In the genomic region with DNA sequence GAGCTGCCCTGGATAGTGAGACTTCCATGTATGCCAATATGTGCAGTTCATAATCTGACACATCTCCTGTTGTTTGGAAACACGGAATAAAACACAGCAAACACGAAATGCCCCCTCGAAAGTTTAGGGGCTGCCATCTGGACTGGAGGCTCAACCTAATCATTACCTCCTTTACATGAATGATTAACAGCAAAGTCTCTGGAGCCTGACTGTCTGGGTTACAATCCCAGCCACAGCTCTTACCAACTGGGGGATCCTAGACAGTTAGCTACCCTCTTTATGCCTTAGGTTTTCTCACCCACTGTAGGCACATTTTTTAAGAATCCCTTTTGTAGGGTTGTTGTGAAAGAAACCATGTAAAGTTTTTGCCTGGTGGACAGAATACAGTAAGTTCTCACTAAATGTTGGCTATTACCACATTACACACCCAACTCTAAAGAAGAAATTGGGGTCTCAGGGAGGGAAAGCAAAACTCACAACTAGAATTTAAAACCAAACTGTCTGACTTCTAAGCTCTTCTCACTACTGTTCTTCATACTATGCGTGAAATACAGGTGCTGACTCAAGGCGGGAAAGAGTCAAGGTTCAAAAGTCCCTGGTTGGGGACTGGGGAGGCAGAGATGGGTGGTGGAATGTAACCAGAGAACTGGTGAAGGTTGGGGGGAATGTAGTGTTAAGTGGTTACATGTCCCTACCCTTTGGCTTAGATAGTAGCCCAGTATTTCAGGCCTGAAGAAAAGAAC, we compare ENCODE assay signal across 26 cellular contexts. TPM values are rescaled to one million over a fixed set of nuclear protein-coding genes. Genes with fewer than 3 reads are reported as not detected.
A peak's percentile ranks its signal among the peaks of the same experiment; 100 is the strongest.
DNase-seq lines count a peak whose midpoint lies in the region; ATAC-seq, FAIRE-seq and TF ChIP-seq lines count a peak whose summit lies in the region.
"Had no signal": no experiment of that assay in that cellular context is flagged by ENCODE, and none has a peak within 500 bp of the region (broad histone marks: within the 10 kb centered on the region; RNA-seq: fewer than 3 reads in every experiment).

No MANE protein-coding gene starts in this region.

- no peak overlapping the region for H3K27ac ChIP-seq in body of pancreas
- H3K27ac ChIP-seq: SK-N-MC had no signal

- DNase-seq in GM18507 (ENCODE audit: extremely low spot score, insufficient read length, low read depth) = no peak
- peak; percentile 58 for DNase-seq in kidney tubule cell (ENCODE audit: low spot score)
- DNase-seq in stimulated activated CD4-positive, alpha-beta T cell treated with anti-CD3 and anti-CD28 coated beads, Interleukin-4, amount 100 ng/mL, for 24 hours = no peak
- DNase-seq in body of pancreas = no peak
- DNase-seq in EL = no peak
- no peak for DNase-seq in SIG-M5 treated with dmso at 0.1 percent for 504 hours (lab: John Stamatoyannopoulos, UW; ENCODE audit: unreplicated experiment)
- DNase-seq: BE2C; CD4-positive, CD25-positive, alpha-beta regulatory T cell; DMS153; GF-D8; GOT3; Kasumi-1; MG63; NCI-H1092 treated with DMSO at 0.1 percent for 48 hours; NCI-H2081; Right ventricle myocardium superior; T-cell had no signal

- H3K27me3 ChIP-seq in body of pancreas = no peaks in the 10 kb centered on the region
- H3K27me3 ChIP-seq: BE2C, MG63 had no signal

- FAIRE-seq in GM18507 (lab: Jason Lieb, UNC) = peak; percentile 48
- FAIRE-seq: RCC 7860 had no signal

- H3K9me3 ChIP-seq in body of pancreas = no peaks in the 10 kb centered on the region
- H3K9me3 ChIP-seq: BE2C, MG63 had no signal

- 41 to 58% methylated on average over 5 of the region's 5 CpGs for WGBS in body of pancreas, 2 donors

- TF ChIP-seq CTCF in body of pancreas (IDR thresholded peaks at IDR 0.05) = no peak

- no peak overlapping the region for H3K4me3 ChIP-seq in body of pancreas
- H3K4me3 ChIP-seq: MG63, SK-N-MC had no signal

- ATAC-seq in GM19438 (IDR thresholded peaks at IDR 0.05; ENCODE audit: low read depth, unreplicated experiment) (peak; percentile 92), HG03175 (IDR thresholded peaks at IDR 0.05; ENCODE audit: unreplicated experiment) (peak; percentile 52), body of pancreas (no peak)
- ATAC-seq: HCT116, T-cell had no signal

- H3K36me3 ChIP-seq in body of pancreas (replicated peaks in 1 of 2; ENCODE audit: insufficient read depth in 1 of 2, low read depth in 2 of 2) = no peaks in the 10 kb centered on the region
- H3K36me3 ChIP-seq: BE2C, MG63 had no signal

- intact Hi-C loops in body of pancreas (cut with DNase I) = no loop called here

- TF ChIP-seq POLR2A in body of pancreas (IDR thresholded peaks at IDR 0.05) = no peak

- H3K4me1 ChIP-seq in body of pancreas = no peaks in the 10 kb centered on the region
- H3K4me1 ChIP-seq: BE2C had no signal

RNA-seq across cellular contexts. Expression of a gene that starts 24.2 kb away (rescaled TPM):
- total RNA-seq in body of pancreas = not detected
- total RNA-seq: A172; CD4-positive, CD25-positive, alpha-beta regulatory T cell; Daoy; NCI-H460; OCI-LY7; T-cell had no signal

RNA-seq across cellular contexts. Expression of a gene that starts 28.4 kb away (rescaled TPM):
- total RNA-seq in body of pancreas = 10 to 100 TPM; 54.2 to 56.4 TPM
- total RNA-seq: Daoy, NCI-H460, OCI-LY7, Right ventricle myocardium superior, T-cell had no signal
